In genomic region chr1:26697441-26697977, GRCh38 we compare ENCODE assay signal across 8 cellular contexts. TPM values are rescaled to one million over a fixed set of nuclear protein-coding genes. Genes with fewer than 3 reads are reported as not detected.
DNase-seq lines count a peak whose midpoint lies in the region; ATAC-seq and TF ChIP-seq lines count a peak whose summit lies in the region.

No MANE protein-coding gene starts in this region.

- no peak for TF ChIP-seq CTCF in foreskin keratinocyte (conservative IDR thresholded peaks at IDR 0.05)
- no peak for TF ChIP-seq CTCF in smooth muscle cell (IDR thresholded peaks at IDR 0.05; ENCODE audit: borderline replicate concordance, insufficient read depth, poor library complexity, severe bottlenecking)

- WGBS in smooth muscle cell (ENCODE audit: low lambda C conversion rate), result 2% methylated on average over 6 of the region's 28 CpGs

- no peaks in the 10 kb centered on the region for H3K9me3 ChIP-seq in smooth muscle cell (replicated peaks; ENCODE audit: low read depth)

- H2AFZ ChIP-seq in smooth muscle cell (ENCODE audit: low read depth), result no peak overlapping the region

- DNase-seq in NCI-H146 (lab: John Stamatoyannopoulos, UW) (peak; percentile 29), NCI-H146 treated with DMSO at 0.1 percent for 48 hours (lab: John Stamatoyannopoulos, UW; ENCODE audit: unreplicated experiment) (no peak), RPMI8226 (peak; percentile 36), foreskin keratinocyte (no peak), smooth muscle cell (lab: John Stamatoyannopoulos, UW; ENCODE audit: unreplicated experiment) (no peak), left lobe of liver (ENCODE audit: low spot score) (no peak)

- H3K27ac ChIP-seq in foreskin keratinocyte (peak overlapping the region; percentile 71), smooth muscle cell (ENCODE audit: low read depth) (peak overlapping the region; percentile 85)

- peak overlapping the region; percentile 86 for H3K4me2 ChIP-seq in smooth muscle cell

- H3K4me1 ChIP-seq in foreskin keratinocyte (peaks cover 58% of the 10 kb centered on the region), smooth muscle cell (ENCODE audit: low read depth) (peaks cover 63% of the 10 kb centered on the region)

- peaks cover 52% of the 10 kb centered on the region for H4K20me1 ChIP-seq in smooth muscle cell (ENCODE audit: low read depth)

- peaks cover 19% of the 10 kb centered on the region for H3F3A ChIP-seq in smooth muscle cell (ENCODE audit: low read depth)

- H3K4me3 ChIP-seq in smooth muscle cell, result peak overlapping the region; percentile 91

- H3K79me2 ChIP-seq in smooth muscle cell (ENCODE audit: low read depth), result peaks cover 63% of the 10 kb centered on the region

- ATAC-seq in foreskin keratinocyte, result no peak
- ATAC-seq in GM19351 (IDR thresholded peaks at IDR 0.05; ENCODE audit: unreplicated experiment), result no peak
- ATAC-seq in GM18498 (IDR thresholded peaks at IDR 0.05; ENCODE audit: unreplicated experiment), result no peak
- no peak for ATAC-seq in left lobe of liver

- peak overlapping the region; percentile 96 for H3K9ac ChIP-seq in smooth muscle cell (ENCODE audit: low read depth)

- H3K27me3 ChIP-seq in foreskin keratinocyte, result no peaks in the 10 kb centered on the region
- H3K27me3 ChIP-seq in smooth muscle cell (ENCODE audit: low read depth), result no peaks in the 10 kb centered on the region

- no peaks in the 10 kb centered on the region for H3K36me3 ChIP-seq in smooth muscle cell (ENCODE audit: low read depth)

RNA-seq across cellular contexts. Expression of gene ARID1A, which starts 1.7 kb away (rescaled TPM):
- total RNA-seq in foreskin keratinocyte, result 41.8 and 42.4 TPM in 2 replicates
- 7.0 and 9.3 TPM in 2 replicates for polyA plus RNA-seq in foreskin keratinocyte
- 30.4 and 33.1 TPM in 2 replicates for total RNA-seq in smooth muscle cell
- polyA plus RNA-seq in smooth muscle cell, result 17.5 and 24.9 TPM in 2 replicates
- 27.0 TPM for total RNA-seq in left lobe of liver

Comparison
In these comparisons a context has a peak if more than half of its experiments do, and no peak if none do; other contexts are left out.
1. DNase-seq: peak in NCI-H146 (single experiment) and RPMI8226 (single experiment); none in NCI-H146 treated with DMSO at 0.1 percent for 48 hours (single experiment), foreskin keratinocyte (0 of 2), smooth muscle cell (single experiment) and left lobe of liver (single experiment).